ENCODE assay signal across 8 cellular contexts in the genomic region with DNA sequence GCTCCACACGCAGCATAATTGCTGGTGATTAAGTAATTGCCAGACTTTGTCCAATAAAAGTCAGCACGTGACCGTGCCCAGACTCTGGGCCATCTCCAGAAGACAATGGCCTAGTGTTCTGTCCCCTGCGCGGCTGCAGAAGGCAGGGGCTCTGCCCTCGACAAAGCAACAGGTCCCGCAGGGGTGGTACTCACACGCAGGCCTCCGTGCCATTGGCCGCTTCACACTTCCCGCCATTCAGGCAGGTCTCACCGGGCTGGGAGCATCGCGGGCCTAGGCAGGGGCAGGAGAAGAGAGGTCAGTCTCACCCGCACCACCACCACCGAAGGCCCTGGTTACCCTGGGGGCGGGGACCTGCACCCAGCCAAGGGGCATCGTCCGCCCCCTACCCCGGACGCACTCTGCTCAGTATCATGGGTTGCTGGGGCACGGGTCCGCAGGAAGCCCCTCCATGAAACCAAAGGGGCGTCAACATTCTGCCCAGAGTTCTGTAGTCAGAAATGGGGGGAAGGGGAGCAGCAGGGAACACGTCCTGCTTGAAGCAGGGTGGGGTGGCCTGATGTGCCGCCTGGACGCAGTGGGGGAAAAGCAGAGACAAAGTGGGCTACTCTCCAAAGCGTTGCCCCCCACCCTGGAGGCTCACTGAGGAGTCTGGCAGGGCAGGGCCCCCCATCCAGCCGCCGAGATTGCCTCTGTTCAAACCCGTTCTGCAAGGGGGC. TPM values are rescaled to one million over a fixed set of nuclear protein-coding genes. Genes with fewer than 3 reads are reported as not detected.
DNase-seq lines count a peak whose midpoint lies in the region; ATAC-seq and TF ChIP-seq lines count a peak whose summit lies in the region.

No MANE protein-coding gene starts in this region.

- no peak overlapping the region for H3K18ac ChIP-seq in trophoblast cell (ENCODE audit: low read length)

- no peak overlapping the region for H2BK120ac ChIP-seq in trophoblast cell (ENCODE audit: insufficient read depth, low read length, poor library complexity)

- no peak overlapping the region for H2AFZ ChIP-seq in trophoblast cell (ENCODE audit: insufficient read depth, low read length, poor library complexity)

- no peaks in the 10 kb centered on the region for H3K27me3 Mint-ChIP-seq in T-helper 17 cell

- H4K20me1 ChIP-seq in DOHH2 (ENCODE audit: control insufficient read depth, insufficient read depth, low read depth, low read length) = peaks cover 15% of the 10 kb centered on the region

- H3K36me3 Mint-ChIP-seq in T-helper 17 cell (ENCODE audit: low read depth) = no peaks in the 10 kb centered on the region

- H2AK5ac ChIP-seq in trophoblast cell (ENCODE audit: low read length) = no peak overlapping the region

- H3K9me2 ChIP-seq in DOHH2 (replicated peaks; ENCODE audit: control insufficient read depth, low read length) = no peaks in the 10 kb centered on the region

- WGBS in trophoblast cell (ENCODE audit: extremely low coverage, insufficient coverage, insufficient read length) = no CpG with 5 or more reads among the region's 31 CpGs

- peaks cover 38% of the 10 kb centered on the region for H3K79me2 ChIP-seq in DOHH2 (ENCODE audit: control insufficient read depth, low read length)
- peaks cover 7% of the 10 kb centered on the region for H3K79me2 ChIP-seq in trophoblast cell (ENCODE audit: control insufficient read depth, insufficient read depth, low read length, poor library complexity)

- no peak for DNase-seq in T-helper 17 cell
- peak; percentile 73 to 97 (median 91) for DNase-seq in head of caudate nucleus
- no peak for DNase-seq in trophoblast cell
- DNase-seq in NCI-H1694 treated with DMSO at 0.1 percent for 48 hours (lab: John Stamatoyannopoulos, UW) = no peak
- DNase-seq in amniotic stem cell (lab: John Stamatoyannopoulos, UW) = no peak

- H3K4me1 Mint-ChIP-seq in T-helper 17 cell = peaks cover 29% of the 10 kb centered on the region

- no peak for ATAC-seq in T-helper 17 cell
- ATAC-seq in HG02840 (IDR thresholded peaks at IDR 0.05; ENCODE audit: low FRiP score, unreplicated experiment) = no peak
- no peak for ATAC-seq in GM21723 (IDR thresholded peaks at IDR 0.05; ENCODE audit: unreplicated experiment)

- peak overlapping the region; percentile 98 for H3K4me2 ChIP-seq in DOHH2 (ENCODE audit: low read length)
- peak overlapping the region; percentile 73 for H3K4me2 ChIP-seq in trophoblast cell (ENCODE audit: low read length)

- H2BK12ac ChIP-seq in trophoblast cell (ENCODE audit: low read length) = no peak overlapping the region

- H3K14ac ChIP-seq in trophoblast cell (ENCODE audit: low read length) = no peak overlapping the region

- H3K4ac ChIP-seq in trophoblast cell (ENCODE audit: low read depth, low read length) = no peak overlapping the region

- H4K91ac ChIP-seq in trophoblast cell (ENCODE audit: low read depth, low read length) = no peak overlapping the region

- no peak overlapping the region for H3K27ac Mint-ChIP-seq in T-helper 17 cell

- H4K12ac ChIP-seq in trophoblast cell (ENCODE audit: low read depth, low read length) = no peak overlapping the region

- H3K4me1 ChIP-seq in DOHH2 (ENCODE audit: control insufficient read depth, low read length) (peaks cover 37% of the 10 kb centered on the region), trophoblast cell (ENCODE audit: control insufficient read depth in 1 of 2, insufficient read depth in 2 of 2, low read length in 2 of 2) (peaks cover 25 to 28% of the 10 kb centered on the region in 2 experiments)

- H3K4me3 ChIP-seq in DOHH2 (ENCODE audit: low read length) (peak overlapping the region; percentile 92), trophoblast cell (ENCODE audit: low read depth, low read length) (peak overlapping the region; percentile 77)

- peaks cover 15% of the 10 kb centered on the region; the same call in 1 of the 2 replicates for H3K36me3 ChIP-seq in DOHH2 (ENCODE audit: control insufficient read depth, low read length)
- peaks cover 0 to 20% of the 10 kb centered on the region in 2 experiments for H3K36me3 ChIP-seq in trophoblast cell (ENCODE audit: control insufficient read depth in 1 of 2, insufficient read depth in 2 of 2, low read length in 2 of 2)

- peak overlapping the region; percentile 7 for H4K8ac ChIP-seq in trophoblast cell (ENCODE audit: low read depth, low read length)

- H3K4me3 Mint-ChIP-seq in T-helper 17 cell = peak overlapping the region; percentile 88

- peaks cover 4% of the 10 kb centered on the region; the same call in 1 of the 2 replicates for H3F3A ChIP-seq in DOHH2 (ENCODE audit: control insufficient read depth, insufficient read depth)

- H3K27ac ChIP-seq in DOHH2 (ENCODE audit: low read depth, low read length) (no peak overlapping the region), trophoblast cell (ENCODE audit: low read depth, low read length) (no peak overlapping the region)

- H3K23ac ChIP-seq in trophoblast cell (ENCODE audit: low read length) = no peak overlapping the region

- intact Hi-C loops in head of caudate nucleus (cut with DNase I) = loop anchor here (2.0 to 10.0 kb wide), 3 partner anchors 17 to 49 kb away; no protein-coding TSS in a partner anchor

- H3K27me3 ChIP-seq in DOHH2 (ENCODE audit: control insufficient read depth, low read length) (no peaks in the 10 kb centered on the region), trophoblast cell (ENCODE audit: insufficient read depth, low read length) (peaks cover 12% of the 10 kb centered on the region)

- H2BK5ac ChIP-seq in trophoblast cell (ENCODE audit: low read depth, low read length, poor library complexity) = no peak overlapping the region

- H3K9ac ChIP-seq in trophoblast cell (ENCODE audit: low read length) = no peak overlapping the region

- no peaks in the 10 kb centered on the region for H3K9me3 ChIP-seq in DOHH2 (ENCODE audit: control insufficient read depth, insufficient read depth, low read length)
- H3K9me3 ChIP-seq in T-helper 17 cell (ENCODE audit: control insufficient read depth, low read length, poor library complexity, severe bottlenecking) = no peaks in the 10 kb centered on the region
- peaks cover 2% of the 10 kb centered on the region for H3K9me3 ChIP-seq in trophoblast cell (ENCODE audit: insufficient read depth, low read depth, low read length)

- H3K79me1 ChIP-seq in trophoblast cell (ENCODE audit: low read length) = peaks cover 13% of the 10 kb centered on the region

- TF ChIP-seq CTCF in DOHH2 (IDR thresholded peaks at IDR 0.05; ENCODE audit: low read depth, low read length, poor library complexity, severe bottlenecking) = no peak

RNA-seq across cellular contexts. Expression of a gene that starts 1.9 kb away (rescaled TPM):
- 10 to 100 TPM; 31.7 to 37.5 TPM for total RNA-seq in T-helper 17 cell
- polyA plus RNA-seq in trophoblast cell (2013) = 28.5 and 29.7 TPM in 2 replicates

Comparison
In these comparisons a context has a peak if more than half of its experiments do, and no peak if none do; other contexts are left out.
1. DNase-seq: peak in head of caudate nucleus (42 of 42); none in T-helper 17 cell (0 of 3), trophoblast cell (0 of 2), NCI-H1694 treated with DMSO at 0.1 percent for 48 hours (single experiment) and amniotic stem cell (single experiment).